Comparison of ENCODE assay signal across 6 cellular contexts in the genomic region with DNA sequence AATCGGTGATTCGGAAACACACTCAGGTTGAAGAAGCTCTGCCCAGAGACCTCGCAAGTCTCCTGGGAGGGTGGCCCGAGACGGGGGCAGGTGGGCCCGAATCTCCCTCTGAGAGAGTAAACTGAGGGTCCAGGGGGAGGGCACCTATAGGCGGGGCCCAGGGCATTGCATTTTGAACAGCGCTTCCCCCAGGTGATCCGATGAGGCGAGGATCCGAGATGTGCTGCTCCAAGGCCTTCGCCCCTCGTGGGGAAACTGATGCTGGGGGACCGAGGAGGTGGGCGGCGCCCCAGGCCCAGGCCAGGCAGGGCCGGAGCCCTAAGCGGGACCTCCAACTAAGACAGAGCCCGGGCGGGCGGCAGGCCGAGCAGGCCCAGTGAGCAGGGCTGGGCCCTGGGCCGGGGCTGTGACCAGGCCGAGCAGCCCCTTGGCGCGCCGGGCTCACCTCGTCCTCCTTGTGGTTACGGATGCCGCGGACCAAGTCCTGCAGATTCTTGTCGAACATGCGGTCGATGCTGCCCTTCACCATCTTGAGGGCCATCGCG. TPM values are rescaled to one million over a fixed set of nuclear protein-coding genes. Genes with fewer than 3 reads are reported as not detected.
DNase-seq lines count a peak whose midpoint lies in the region; ATAC-seq and TF ChIP-seq lines count a peak whose summit lies in the region.

No MANE protein-coding gene starts in this region.

- no peaks in the 10 kb centered on the region for H3K27me3 ChIP-seq in left ventricle myocardium inferior (ENCODE audit: low read depth)
- H3K27me3 ChIP-seq in thymus (ENCODE audit: control insufficient read depth, insufficient read depth): no peaks in the 10 kb centered on the region

- TF ChIP-seq CTCF in left ventricle myocardium inferior (IDR thresholded peaks at IDR 0.05; ENCODE audit: borderline replicate concordance): no peak

- peaks cover 8% of the 10 kb centered on the region for H3K36me3 Mint-ChIP-seq in T-helper 1 cell treated with Interleukin-12 subunit alpha and Interleukin-12 subunit beta and Interleukin-4 antibody, amounts not matched to agents 30 μg/mL and 1 μg/mL, for 36 hours (ENCODE audit: low read depth)
- H3K36me3 Mint-ChIP-seq in T-helper 17 cell (ENCODE audit: low read depth): peaks cover 2% of the 10 kb centered on the region

- WGBS in thymus: under 1% methylated on average over 36 of the region's 36 CpGs

- ATAC-seq in T-helper 17 cell: no peak

- H3K27me3 Mint-ChIP-seq in T-helper 1 cell treated with Interleukin-12 subunit alpha and Interleukin-12 subunit beta and Interleukin-4 antibody, amounts not matched to agents 30 μg/mL and 1 μg/mL, for 36 hours (ENCODE audit: low read depth): no peaks in the 10 kb centered on the region
- no peaks in the 10 kb centered on the region for H3K27me3 Mint-ChIP-seq in T-helper 17 cell

- peak overlapping the region; percentile 83 for H3K4me3 Mint-ChIP-seq in T-helper 1 cell treated with Interleukin-12 subunit alpha and Interleukin-12 subunit beta and Interleukin-4 antibody, amounts not matched to agents 30 μg/mL and 1 μg/mL, for 36 hours
- peak overlapping the region; percentile 90 for H3K4me3 Mint-ChIP-seq in T-helper 17 cell

- H3K27ac ChIP-seq in left ventricle myocardium inferior (replicated peaks) (peak overlapping the region; percentile 90), thymus (ENCODE audit: low read depth) (peak overlapping the region; percentile 86)

- H3K4me1 Mint-ChIP-seq in T-helper 1 cell treated with Interleukin-12 subunit alpha and Interleukin-12 subunit beta and Interleukin-4 antibody, amounts not matched to agents 30 μg/mL and 1 μg/mL, for 36 hours (ENCODE audit: low read depth): peaks cover 34% of the 10 kb centered on the region
- peaks cover 26% of the 10 kb centered on the region for H3K4me1 Mint-ChIP-seq in T-helper 17 cell

- intact Hi-C loops in left ventricle myocardium inferior (cut with micrococcal nuclease): no loop called here

- DNase-seq in T-helper 1 cell (no peak), T-helper 17 cell (peak in 1 of 3 donors; percentile 27), left ventricle myocardium inferior (no peak), NCI-H1930 (lab: John Stamatoyannopoulos, UW) (no peak)

- H3K36me3 ChIP-seq in left ventricle myocardium inferior (no peaks in the 10 kb centered on the region), thymus (ENCODE audit: control insufficient read depth, insufficient read depth) (peaks cover 7% of the 10 kb centered on the region)

- H3K4me1 ChIP-seq in left ventricle myocardium inferior: peaks cover 57% of the 10 kb centered on the region
- peaks cover 18% of the 10 kb centered on the region for H3K4me1 ChIP-seq in thymus (ENCODE audit: control insufficient read depth, insufficient read depth, low read length)

- no peaks in the 10 kb centered on the region for H3K9me3 Mint-ChIP-seq in T-helper 1 cell treated with Interleukin-12 subunit alpha and Interleukin-12 subunit beta and Interleukin-4 antibody, amounts not matched to agents 30 μg/mL and 1 μg/mL, for 36 hours

- peak overlapping the region; percentile 45 for H3K27ac Mint-ChIP-seq in T-helper 1 cell treated with Interleukin-12 subunit alpha and Interleukin-12 subunit beta and Interleukin-4 antibody, amounts not matched to agents 30 μg/mL and 1 μg/mL, for 36 hours
- H3K27ac Mint-ChIP-seq in T-helper 17 cell: peak overlapping the region; percentile 88

- H3K4me3 ChIP-seq in left ventricle myocardium inferior: peak overlapping the region; percentile 100
- H3K4me3 ChIP-seq in thymus (ENCODE audit: low read length): peak overlapping the region; percentile 99

- no peaks in the 10 kb centered on the region for H3K9me3 ChIP-seq in T-helper 17 cell (ENCODE audit: control insufficient read depth, low read length, poor library complexity, severe bottlenecking)
- H3K9me3 ChIP-seq in left ventricle myocardium inferior (replicated peaks): no peaks in the 10 kb centered on the region
- H3K9me3 ChIP-seq in thymus (ENCODE audit: control insufficient read depth): no peaks in the 10 kb centered on the region

RNA-seq across cellular contexts. Expression of a gene that starts 0.5 kb away (rescaled TPM):
- total RNA-seq in T-helper 17 cell (10 to 100 TPM; 82.2 to 86.0 TPM), left ventricle myocardium inferior (75.4 TPM)
- polyA plus RNA-seq in thymus: 80.1 TPM

RNA-seq across cellular contexts. Expression of a gene that starts 12.9 kb away (rescaled TPM):
- total RNA-seq in T-helper 17 cell: 10 to 100 TPM; 32.3 to 42.1 TPM
- total RNA-seq in left ventricle myocardium inferior: 8.4 TPM
- polyA plus RNA-seq in thymus: 9.9 TPM

RNA-seq across cellular contexts. Expression of a gene that starts 54.2 kb away (rescaled TPM):
- total RNA-seq in T-helper 17 cell (10 to 100 TPM; 12.3 to 19.8 TPM), left ventricle myocardium inferior (2.8 TPM)
- polyA plus RNA-seq in thymus: 37.8 TPM

RNA-seq across cellular contexts. Expression of a gene that starts 54.7 kb away (rescaled TPM):
- total RNA-seq in T-helper 17 cell (100 to 1,000 TPM; 108 to 162 TPM), left ventricle myocardium inferior (16.1 TPM)
- polyA plus RNA-seq in thymus: 29.7 TPM
